Comparison of ENCODE assay signal across 1 cellular context in the genomic region with DNA sequence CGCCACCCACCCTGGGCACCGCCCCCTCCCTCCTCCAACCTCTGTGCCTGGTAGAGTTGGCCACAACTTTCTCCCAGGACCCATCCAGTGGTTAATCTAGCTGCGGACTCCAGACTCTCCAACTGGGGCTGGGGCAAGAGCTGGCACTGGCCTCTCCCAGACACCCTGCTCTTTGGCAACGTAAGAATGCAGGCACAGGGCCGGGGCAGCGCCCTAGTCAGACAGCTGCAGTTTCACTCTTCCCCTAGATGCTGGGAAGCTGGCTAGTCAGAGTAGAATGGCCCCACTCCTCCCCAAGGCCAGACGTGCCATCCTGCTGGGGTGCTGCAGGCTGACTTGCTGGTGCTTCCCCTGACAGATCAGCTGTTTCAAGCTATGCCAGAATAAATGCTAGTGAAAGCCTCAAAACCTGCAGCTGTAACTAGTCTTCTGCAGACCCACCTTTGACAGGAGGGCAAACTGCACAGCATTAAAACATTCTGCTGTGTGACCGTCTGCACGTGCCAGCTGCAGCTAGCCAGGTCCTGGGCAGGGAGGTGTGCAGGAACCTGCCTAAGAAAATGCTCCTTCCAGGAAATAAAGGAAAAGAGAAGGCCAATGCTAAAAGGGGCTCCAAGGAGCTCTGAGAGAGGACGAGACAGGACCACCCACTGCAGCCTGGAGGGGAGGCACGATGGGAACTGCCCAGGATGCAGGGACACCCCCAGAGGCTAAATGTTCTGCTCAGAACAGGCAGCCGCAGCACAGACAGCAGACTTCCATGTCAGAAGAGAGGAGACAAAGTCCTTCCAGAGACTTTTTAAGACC.
A peak's percentile ranks its signal among the peaks of the same experiment; 100 is the strongest.
TF ChIP-seq lines count a peak whose summit lies in the region.

No MANE protein-coding gene starts in this region.

TF ChIP-seq in HepG2, 621 proteins besides CTCF, POLR2A, EP300 and RAD21:
- peak; percentile 31; the same call in 1 of the 2 replicates for TF ChIP-seq ZNF687 (CRISPR knock-in tag; IDR thresholded peaks at IDR 0.05)
- peak; percentile 9; the same call in 1 of the 2 replicates for TF ChIP-seq HDAC2 (CRISPR knock-in tag; IDR thresholded peaks at IDR 0.05)
- TF ChIP-seq, protein P1, sequence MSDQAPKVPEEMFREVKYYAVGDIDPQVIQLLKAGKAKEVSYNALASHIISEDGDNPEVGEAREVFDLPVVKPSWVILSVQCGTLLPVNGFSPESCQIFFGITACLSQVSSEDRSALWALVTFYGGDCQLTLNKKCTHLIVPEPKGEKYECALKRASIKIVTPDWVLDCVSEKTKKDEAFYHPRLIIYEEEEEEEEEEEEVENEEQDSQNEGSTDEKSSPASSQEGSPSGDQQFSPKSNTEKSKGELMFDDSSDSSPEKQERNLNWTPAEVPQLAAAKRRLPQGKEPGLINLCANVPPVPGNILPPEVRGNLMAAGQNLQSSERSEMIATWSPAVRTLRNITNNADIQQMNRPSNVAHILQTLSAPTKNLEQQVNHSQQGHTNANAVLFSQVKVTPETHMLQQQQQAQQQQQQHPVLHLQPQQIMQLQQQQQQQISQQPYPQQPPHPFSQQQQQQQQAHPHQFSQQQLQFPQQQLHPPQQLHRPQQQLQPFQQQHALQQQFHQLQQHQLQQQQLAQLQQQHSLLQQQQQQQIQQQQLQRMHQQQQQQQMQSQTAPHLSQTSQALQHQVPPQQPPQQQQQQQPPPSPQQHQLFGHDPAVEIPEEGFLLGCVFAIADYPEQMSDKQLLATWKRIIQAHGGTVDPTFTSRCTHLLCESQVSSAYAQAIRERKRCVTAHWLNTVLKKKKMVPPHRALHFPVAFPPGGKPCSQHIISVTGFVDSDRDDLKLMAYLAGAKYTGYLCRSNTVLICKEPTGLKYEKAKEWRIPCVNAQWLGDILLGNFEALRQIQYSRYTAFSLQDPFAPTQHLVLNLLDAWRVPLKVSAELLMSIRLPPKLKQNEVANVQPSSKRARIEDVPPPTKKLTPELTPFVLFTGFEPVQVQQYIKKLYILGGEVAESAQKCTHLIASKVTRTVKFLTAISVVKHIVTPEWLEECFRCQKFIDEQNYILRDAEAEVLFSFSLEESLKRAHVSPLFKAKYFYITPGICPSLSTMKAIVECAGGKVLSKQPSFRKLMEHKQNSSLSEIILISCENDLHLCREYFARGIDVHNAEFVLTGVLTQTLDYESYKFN (CRISPR knock-in tag; conservative IDR thresholded peaks at IDR 0.05): 0 out of 2 replicates have a peak, but pooled peaks have one; percentile 22
- 0 out of 2 replicates have a peak, but pooled peaks have one; percentile 46 for TF ChIP-seq ZNF761 (CRISPR knock-in tag; conservative IDR thresholded peaks at IDR 0.05)
- TF ChIP-seq GABPA (IDR thresholded peaks at IDR 0.05; ENCODE audit: low read depth, low read length): no peak
- TF ChIP-seq GABPA (CRISPR knock-in tag; IDR thresholded peaks at IDR 0.05; ENCODE audit: low read depth): no peak
- TF ChIP-seq BCL6 (CRISPR knock-in tag; IDR thresholded peaks at IDR 0.05): 0 out of 2 replicates have a peak, but pooled peaks have one; percentile 9
- TF ChIP-seq, protein P2, sequence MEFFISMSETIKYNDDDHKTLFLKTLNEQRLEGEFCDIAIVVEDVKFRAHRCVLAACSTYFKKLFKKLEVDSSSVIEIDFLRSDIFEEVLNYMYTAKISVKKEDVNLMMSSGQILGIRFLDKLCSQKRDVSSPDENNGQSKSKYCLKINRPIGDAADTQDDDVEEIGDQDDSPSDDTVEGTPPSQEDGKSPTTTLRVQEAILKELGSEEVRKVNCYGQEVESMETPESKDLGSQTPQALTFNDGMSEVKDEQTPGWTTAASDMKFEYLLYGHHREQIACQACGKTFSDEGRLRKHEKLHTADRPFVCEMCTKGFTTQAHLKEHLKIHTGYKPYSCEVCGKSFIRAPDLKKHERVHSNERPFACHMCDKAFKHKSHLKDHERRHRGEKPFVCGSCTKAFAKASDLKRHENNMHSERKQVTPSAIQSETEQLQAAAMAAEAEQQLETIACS (CRISPR knock-in tag; IDR thresholded peaks at IDR 0.05): no peak
- TF ChIP-seq MTA1 (CRISPR knock-in tag; IDR thresholded peaks at IDR 0.05; ENCODE audit: borderline replicate concordance): peak; percentile 25; the same call in 1 of the 2 replicates
- peak; percentile 31; the same call in 1 of the 2 replicates for TF ChIP-seq SAP130 (CRISPR knock-in tag; IDR thresholded peaks at IDR 0.05; ENCODE audit: low read depth)
- peak; percentile 71 for TF ChIP-seq BHLHE40 (IDR thresholded peaks at IDR 0.05; ENCODE audit: low read length)
- 0 out of 2 replicates have a peak, but pooled peaks have one; percentile 6 for TF ChIP-seq MAX (IDR thresholded peaks at IDR 0.05)
- TF ChIP-seq GTF3A (CRISPR knock-in tag; conservative IDR thresholded peaks at IDR 0.05): no peak
- TF ChIP-seq ZKSCAN5 (CRISPR knock-in tag; IDR thresholded peaks at IDR 0.05): no peak
- peak; percentile 75; the same call in 1 of the 2 replicates for TF ChIP-seq TFAP4 (IDR thresholded peaks at IDR 0.05; ENCODE audit: borderline replicate concordance, low read depth)
TF ChIP-seq in HepG2: peak in this region for 10.
